ENCODE assay signal across 12 cellular contexts in genomic region chr7:38448076-38448475, GRCh38.
"Had no signal": no experiment of that assay in that cellular context is flagged by ENCODE, and none has a peak within 500 bp of the region (broad histone marks: within the 10 kb centered on the region; RNA-seq: fewer than 3 reads in every experiment).

No MANE protein-coding gene starts in this region.

- H3K27ac Mint-ChIP-seq: activated naive CD4-positive, alpha-beta T cell treated with anti-CD3 and anti-CD28 coated beads, Interleukin-2, amount 50 U/mL, for 72 hours; T-helper 2 cell treated with Interferon-gamma antibody and Interleukin-4, amounts not matched to agents 5 μg/mL and 100 μg/mL, for 36 hours had no signal

- H3K4me3 Mint-ChIP-seq: naive B cell; T-helper 2 cell treated with Interferon-gamma antibody and Interleukin-4, amounts not matched to agents 5 μg/mL and 100 μg/mL, for 36 hours had no signal

- H3K36me3 Mint-ChIP-seq: activated naive CD4-positive, alpha-beta T cell treated with anti-CD3 and anti-CD28 coated beads, Interleukin-2, amount 50 U/mL, for 72 hours; naive B cell had no signal

- H3K4me1 Mint-ChIP-seq: naive B cell had no signal

- H3K4me1 ChIP-seq: uterus had no signal

- H3K36me3 ChIP-seq: cardiac muscle cell, uterus had no signal

- H3K27me3 ChIP-seq: cardiac muscle cell, uterus had no signal

- H3K27ac ChIP-seq: cardiac muscle cell, uterus had no signal

- H3K9me3 Mint-ChIP-seq: activated naive CD4-positive, alpha-beta T cell treated with anti-CD3 and anti-CD28 coated beads, Interleukin-2, amount 50 U/mL, for 72 hours; T-helper 2 cell treated with Interferon-gamma antibody and Interleukin-4, amounts not matched to agents 5 μg/mL and 100 μg/mL, for 36 hours had no signal

- DNase-seq: activated CD4-positive, alpha-beta T cell treated with anti-CD3 and anti-CD28 coated beads, Interleukin-2, amount 50 U/mL, for 4 hours; activated effector memory CD4-positive, alpha-beta T cell treated with anti-CD3 and anti-CD28 coated beads, Interleukin-2, amount 50 U/mL, for 16 hours; activated T-cell treated with anti-CD3 and anti-CD28 coated beads, Interleukin-2, amount 50 U/mL, for 1 hour; amygdala; effector CD4-positive, alpha-beta T cell; naive B cell; small intestine; uterus had no signal

- H3K4me3 ChIP-seq: cardiac muscle cell, lung, uterus had no signal

- H3K9me3 ChIP-seq: uterus had no signal
